In the genomic region with DNA sequence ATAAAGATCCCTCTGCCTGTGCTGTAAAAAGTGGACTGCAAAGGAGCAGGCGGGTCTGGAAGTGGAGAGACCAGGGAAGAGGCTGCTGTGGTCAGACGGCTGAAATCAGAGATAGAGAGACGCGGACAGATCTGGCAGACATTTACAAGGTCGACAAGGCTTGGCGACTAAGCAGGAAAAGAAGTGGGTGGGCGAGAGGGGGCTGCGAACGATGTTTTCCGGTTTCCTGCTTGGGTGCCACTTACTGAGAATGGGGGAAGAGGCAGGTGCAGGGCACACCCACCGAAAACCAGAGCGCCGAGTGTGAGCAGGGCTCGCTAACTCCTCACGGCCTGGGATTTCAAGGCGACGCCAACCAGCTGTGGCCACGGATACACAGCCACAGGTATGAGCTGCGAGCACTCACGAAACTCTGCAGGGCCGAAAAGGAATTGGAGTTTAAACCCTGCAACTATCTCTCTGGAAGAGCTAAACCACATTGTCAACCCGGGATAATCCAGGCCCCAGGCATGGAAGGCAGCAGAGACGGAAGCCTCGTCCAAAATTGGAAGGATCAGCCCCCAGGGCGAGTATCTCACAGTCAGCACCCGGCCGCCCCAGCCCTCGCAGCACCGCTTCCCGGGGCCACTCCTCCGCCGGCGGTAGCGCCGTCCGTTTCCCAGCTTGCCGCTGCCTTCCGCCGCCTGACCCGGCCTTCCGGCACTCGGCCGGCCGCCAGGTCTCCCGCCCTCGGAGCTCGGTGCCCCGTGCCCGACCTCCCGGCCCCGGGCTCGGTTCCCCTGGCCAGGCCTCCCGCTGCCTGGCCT, we compare ENCODE assay signal across 8 cellular contexts. TPM values are rescaled to one million over a fixed set of nuclear protein-coding genes. Genes with fewer than 3 reads are reported as not detected.
A peak's percentile ranks its signal among the peaks of the same experiment; 100 is the strongest.
DNase-seq lines count a peak whose midpoint lies in the region; ATAC-seq and TF ChIP-seq lines count a peak whose summit lies in the region.

No MANE protein-coding gene starts in this region.

- WGBS in thymus, result under 1% methylated on average over 53 of the region's 53 CpGs

- peak overlapping the region; percentile 49 for H3K27ac ChIP-seq in PC-3 (ENCODE audit: low read length)
- peak overlapping the region; percentile 91 for H3K27ac ChIP-seq in foreskin keratinocyte
- H3K27ac ChIP-seq in thymus (ENCODE audit: low read depth), result peak overlapping the region; percentile 96

- H4K20me1 ChIP-seq in PC-3 (ENCODE audit: low read length), result no peaks in the 10 kb centered on the region

- H3K36me3 ChIP-seq in PC-3 (ENCODE audit: low read depth, low read length) (no peaks in the 10 kb centered on the region), thymus (ENCODE audit: control insufficient read depth, insufficient read depth) (no peaks in the 10 kb centered on the region)

- H3K27me3 Mint-ChIP-seq in neural crest cell (ENCODE audit: low read depth), result no peaks in the 10 kb centered on the region

- BruUV-seq in PC-3 (replicated peaks; lab: Mats Ljungman, UMichigan), result no TSS peak

- H3K27me3 ChIP-seq in PC-3 (ENCODE audit: low read length) (no peaks in the 10 kb centered on the region), foreskin keratinocyte (no peaks in the 10 kb centered on the region), thymus (ENCODE audit: control insufficient read depth, insufficient read depth) (no peaks in the 10 kb centered on the region)

- peak overlapping the region; percentile 90 for H3K4me2 ChIP-seq in PC-3 (ENCODE audit: low read length)

- no peaks in the 10 kb centered on the region for H3K9me3 Mint-ChIP-seq in neural crest cell

- peak overlapping the region; percentile 89 for H3K4me3 Mint-ChIP-seq in neural crest cell

- H3K9me3 ChIP-seq in PC-3 (ENCODE audit: low read length) (no peaks in the 10 kb centered on the region), thymus (ENCODE audit: control insufficient read depth) (no peaks in the 10 kb centered on the region)

- H3K79me2 ChIP-seq in PC-3 (ENCODE audit: low read length), result peaks cover 59% of the 10 kb centered on the region

- H3K4me1 ChIP-seq in PC-3 (ENCODE audit: insufficient read depth, low read length), result peaks cover 21% of the 10 kb centered on the region
- H3K4me1 ChIP-seq in foreskin keratinocyte, result peaks cover 13% of the 10 kb centered on the region
- H3K4me1 ChIP-seq in thymus (ENCODE audit: control insufficient read depth, insufficient read depth, low read length), result peaks cover 21% of the 10 kb centered on the region

- H3K9me2 ChIP-seq in PC-3 (replicated peaks; ENCODE audit: low read length), result no peaks in the 10 kb centered on the region

- peak; percentile 46 for DNase-seq in NK-92 treated with Interleukin-12 subunit alpha and Interleukin-12 subunit beta, amount 100 ng/mL, for 24 hours (lab: John Stamatoyannopoulos, UW)
- no peak for DNase-seq in NK-92 (lab: John Stamatoyannopoulos, UW; ENCODE audit: unreplicated experiment)
- peak; percentile 35 for DNase-seq in PC-3
- peak; percentile 39 for DNase-seq in activated gamma-delta T cell treated with Interleukin-2 at 50 U/mL for 16 hours
- DNase-seq in foreskin keratinocyte, result peak in 1 of 2 donors; percentile 50
- DNase-seq in neural crest cell (ENCODE audit: low read depth, low spot score), result peak; percentile 26

- ATAC-seq in HG02943 (IDR thresholded peaks at IDR 0.05; ENCODE audit: low read depth, unreplicated experiment), result peak; percentile 25
- peak; percentile 32 for ATAC-seq in PC-3
- peak; percentile 37 for ATAC-seq in foreskin keratinocyte

- H3K4me3 ChIP-seq in PC-3 (ENCODE audit: low read length), result peak overlapping the region; percentile 93
- H3K4me3 ChIP-seq in thymus (ENCODE audit: low read length), result peak overlapping the region; percentile 59

- H3K9ac ChIP-seq in PC-3 (ENCODE audit: low read length), result peak overlapping the region; percentile 84

- peak overlapping the region; percentile 76 for H2AFZ ChIP-seq in PC-3 (ENCODE audit: low read length)

- H3K27ac Mint-ChIP-seq in neural crest cell (ENCODE audit: unreplicated experiment), result peak overlapping the region; percentile 90

- no peak for TF ChIP-seq CTCF in PC-3 (conservative IDR thresholded peaks at IDR 0.05; ENCODE audit: low read depth, low read length)
- no peak for TF ChIP-seq CTCF in foreskin keratinocyte (conservative IDR thresholded peaks at IDR 0.05)
- no peak for TF ChIP-seq CTCF in neural crest cell (conservative IDR thresholded peaks at IDR 0.05)

- intact Hi-C loops in PC-3 (cut with micrococcal nuclease), result loop anchor here (1.0 to 10.0 kb wide), 6 partner anchors 40 to 384 kb away; a partner anchor contains a TSS

- H3K4me1 Mint-ChIP-seq in neural crest cell, result peaks cover 51% of the 10 kb centered on the region

- H3F3A ChIP-seq in PC-3 (ENCODE audit: low read length, unreplicated experiment), result no peaks in the 10 kb centered on the region

- peaks cover 2% of the 10 kb centered on the region for H3K36me3 Mint-ChIP-seq in neural crest cell (ENCODE audit: low read depth)

- POLR2A ChIA-PET in PC-3 (lab: Charles Lee; ENCODE audit: unreplicated experiment), result interaction anchor here (0.6 kb wide), 1 partner anchor 13 kb away, joined by 4 read pairs; no protein-coding TSS in a partner anchor

- CTCF ChIA-PET in PC-3 (lab: Charles Lee), result no interaction called here

RNA-seq across cellular contexts. Expression of a gene that starts 0.8 kb away (rescaled TPM):
- 11.1 and 13.2 TPM in 2 replicates for total RNA-seq in PC-3 (2014; rRNA removed)
- total RNA-seq in foreskin keratinocyte, result 36.4 and 38.0 TPM in 2 replicates
- polyA plus RNA-seq in foreskin keratinocyte, result 20.8 and 23.2 TPM in 2 replicates
- total RNA-seq in neural crest cell, result 39.6 and 46.8 TPM in 2 replicates
- polyA plus RNA-seq in thymus, result 37.9 TPM

RNA-seq across cellular contexts. Expression of a gene that starts 1.1 kb away (rescaled TPM):
- 9.3 and 9.4 TPM in 2 replicates for total RNA-seq in PC-3 (2014; rRNA removed)
- total RNA-seq in foreskin keratinocyte, result 15.9 and 16.9 TPM in 2 replicates
- 13.2 and 15.3 TPM in 2 replicates for polyA plus RNA-seq in foreskin keratinocyte
- total RNA-seq in neural crest cell, result 20.1 and 24.5 TPM in 2 replicates
- polyA plus RNA-seq in thymus, result 59.0 TPM
